ENCODE assay signal across 8 cellular contexts in the genomic region with DNA sequence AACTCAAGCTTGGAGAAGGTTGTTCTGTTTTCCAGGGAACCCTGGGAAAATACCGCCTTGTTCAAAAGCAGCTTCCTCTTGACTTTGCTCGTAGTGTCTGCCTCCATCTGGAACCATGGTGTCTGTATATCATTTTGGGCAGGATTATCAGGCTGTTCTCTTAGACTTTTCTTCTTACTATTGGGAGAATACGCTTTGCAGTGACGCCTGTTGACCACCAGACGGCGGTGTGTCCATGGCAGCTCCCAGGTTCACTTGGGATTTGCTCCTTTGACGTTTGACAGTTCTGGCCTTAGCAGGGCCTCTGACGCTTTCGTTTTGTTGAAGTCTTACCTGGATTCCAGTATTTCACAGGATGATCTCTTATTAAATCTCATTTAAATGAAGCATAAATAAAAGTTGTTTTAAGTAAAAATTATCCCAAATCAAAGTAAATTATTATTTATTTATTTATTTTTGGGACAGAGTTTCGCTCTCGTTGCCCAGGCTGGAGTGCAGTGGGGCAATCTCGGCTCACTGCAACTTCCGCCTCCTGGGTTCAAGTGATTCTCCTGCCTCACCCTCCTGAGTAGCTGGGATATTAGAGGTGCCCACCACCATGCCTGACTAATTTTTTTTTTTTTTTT. TPM values are rescaled to one million over a fixed set of nuclear protein-coding genes. Genes with fewer than 3 reads are reported as not detected.
DNase-seq lines count a peak whose midpoint lies in the region; ATAC-seq and TF ChIP-seq lines count a peak whose summit lies in the region.

No MANE protein-coding gene starts in this region.

- intact Hi-C loops in lower lobe of right lung (cut with DNase I), result no loop called here

- H3K9me3 Mint-ChIP-seq in stimulated activated naive B cell treated with anti-CD40 and anti-IgM and Interleukin-4, amounts not matched to agents 10 μg/mL and 1 μg/mL and 100 μg/mL, for 72 hours, result peaks cover 0 to 2% of the 10 kb centered on the region in 2 donors

- H3K36me3 Mint-ChIP-seq in stimulated activated naive B cell treated with anti-CD40 and anti-IgM and Interleukin-4, amounts not matched to agents 10 μg/mL and 1 μg/mL and 100 μg/mL, for 72 hours, result peaks cover 39 to 59% of the 10 kb centered on the region in 2 donors

- H3K27me3 Mint-ChIP-seq in stimulated activated naive B cell treated with anti-CD40 and anti-IgM and Interleukin-4, amounts not matched to agents 10 μg/mL and 1 μg/mL and 100 μg/mL, for 72 hours, result no peaks in the 10 kb centered on the region

- peaks cover 18% of the 10 kb centered on the region for H3K4me1 ChIP-seq in lower lobe of right lung

- no peaks in the 10 kb centered on the region for H3K9me3 ChIP-seq in lower lobe of right lung

- no peak overlapping the region for H3K4me3 Mint-ChIP-seq in stimulated activated naive B cell treated with anti-CD40 and anti-IgM and Interleukin-4, amounts not matched to agents 10 μg/mL and 1 μg/mL and 100 μg/mL, for 72 hours

- H3K36me3 ChIP-seq in H7 (replicated peaks; ENCODE audit: control insufficient read depth, insufficient read depth, low read length), result no peaks in the 10 kb centered on the region; the same call in 1 of the 2 replicates
- peaks cover 35% of the 10 kb centered on the region for H3K36me3 ChIP-seq in lower lobe of right lung

- H3K27ac Mint-ChIP-seq in stimulated activated naive B cell treated with anti-CD40 and anti-IgM and Interleukin-4, amounts not matched to agents 10 μg/mL and 1 μg/mL and 100 μg/mL, for 72 hours, result peak overlapping the region; percentile 79

- no peak overlapping the region for H3K4me3 ChIP-seq in H7 (ENCODE audit: insufficient read depth, low read depth, low read length)
- no peak overlapping the region for H3K4me3 ChIP-seq in lower lobe of right lung

- H3K27me3 ChIP-seq in H7 (ENCODE audit: control insufficient read depth, insufficient read depth, low read length) (no peaks in the 10 kb centered on the region), lower lobe of right lung (ENCODE audit: low read depth) (no peaks in the 10 kb centered on the region)

- H3K4me1 Mint-ChIP-seq in stimulated activated naive B cell treated with anti-CD40 and anti-IgM and Interleukin-4, amounts not matched to agents 10 μg/mL and 1 μg/mL and 100 μg/mL, for 72 hours, result peaks cover 10 to 18% of the 10 kb centered on the region in 2 donors

- H3K27ac ChIP-seq in VCaP, result no peak overlapping the region
- no peak overlapping the region for H3K27ac ChIP-seq in lower lobe of right lung

- TF ChIP-seq CTCF in VCaP (conservative IDR thresholded peaks at IDR 0.05) (peak; percentile 99), lower lobe of right lung (IDR thresholded peaks at IDR 0.05) (peak; percentile 98)

- ATAC-seq in lower lobe of right lung (peak; percentile 84), HG03097 (IDR thresholded peaks at IDR 0.05; ENCODE audit: low FRiP score, unreplicated experiment) (no peak)
- ATAC-seq in stimulated activated naive B cell treated with anti-CD40 and anti-IgM and Interleukin-4, amounts not matched to agents 10 μg/mL and 1 μg/mL and 100 μg/mL, for 72 hours (replicated peaks), result peak; percentile 51 to 54

- peak; percentile 76 for DNase-seq in DMS53 treated with DMSO at 0.1 percent for 48 hours (lab: John Stamatoyannopoulos, UW; ENCODE audit: unreplicated experiment)
- DNase-seq in H7, result peak; percentile 85
- peak; percentile 6 for DNase-seq in NCI-H2107 (lab: John Stamatoyannopoulos, UW)
- peak; percentile 50 to 83 for DNase-seq in dermis microvascular lymphatic vessel endothelial cell (ENCODE audit: low read depth in 2 of 2)
- peak; percentile 63 for DNase-seq in lower lobe of right lung
- DNase-seq in stimulated activated naive B cell treated with anti-CD40 and anti-IgM and Interleukin-4, amounts not matched to agents 10 μg/mL and 1 μg/mL and 100 μg/mL, for 72 hours, result peak; percentile 13

RNA-seq across cellular contexts. Expression of gene GJD4, which starts 41.8 kb away (rescaled TPM):
- total RNA-seq in H7 (2014; rRNA removed; shearing (Covaris generic)), result not detected in 2 replicates
- not detected in 2 replicates for total RNA-seq in dermis microvascular lymphatic vessel endothelial cell
- total RNA-seq in lower lobe of right lung, result not detected

Comparison
In these comparisons a context has a peak if more than half of its experiments do, and no peak if none do; other contexts are left out.
1. DNase-seq: peak in every context shown above with its lines; median percentile 85 in H7; 76 in DMS53 treated with DMSO at 0.1 percent for 48 hours; 66 in dermis microvascular lymphatic vessel endothelial cell; 63 in lower lobe of right lung; 13 in stimulated activated naive B cell treated with anti-CD40 and anti-IgM and Interleukin-4, amounts not matched to agents 10 μg/mL and 1 μg/mL and 100 μg/mL, for 72 hours; 6 in NCI-H2107.